1 cellular context compared by ENCODE assay signal in genomic region chr3:127590593-127591477, GRCh38.
TF ChIP-seq lines count a peak whose summit lies in the region.

Gene TPRA1 (minus strand): TSS chr3:127590733. CDS start chr3:127580146, 10,587 bp downstream.

TF ChIP-seq in GM12878, 131 proteins besides CTCF, POLR2A, EP300 and RAD21 (continued from another document and continues in another):
- TF ChIP-seq, protein P1, sequence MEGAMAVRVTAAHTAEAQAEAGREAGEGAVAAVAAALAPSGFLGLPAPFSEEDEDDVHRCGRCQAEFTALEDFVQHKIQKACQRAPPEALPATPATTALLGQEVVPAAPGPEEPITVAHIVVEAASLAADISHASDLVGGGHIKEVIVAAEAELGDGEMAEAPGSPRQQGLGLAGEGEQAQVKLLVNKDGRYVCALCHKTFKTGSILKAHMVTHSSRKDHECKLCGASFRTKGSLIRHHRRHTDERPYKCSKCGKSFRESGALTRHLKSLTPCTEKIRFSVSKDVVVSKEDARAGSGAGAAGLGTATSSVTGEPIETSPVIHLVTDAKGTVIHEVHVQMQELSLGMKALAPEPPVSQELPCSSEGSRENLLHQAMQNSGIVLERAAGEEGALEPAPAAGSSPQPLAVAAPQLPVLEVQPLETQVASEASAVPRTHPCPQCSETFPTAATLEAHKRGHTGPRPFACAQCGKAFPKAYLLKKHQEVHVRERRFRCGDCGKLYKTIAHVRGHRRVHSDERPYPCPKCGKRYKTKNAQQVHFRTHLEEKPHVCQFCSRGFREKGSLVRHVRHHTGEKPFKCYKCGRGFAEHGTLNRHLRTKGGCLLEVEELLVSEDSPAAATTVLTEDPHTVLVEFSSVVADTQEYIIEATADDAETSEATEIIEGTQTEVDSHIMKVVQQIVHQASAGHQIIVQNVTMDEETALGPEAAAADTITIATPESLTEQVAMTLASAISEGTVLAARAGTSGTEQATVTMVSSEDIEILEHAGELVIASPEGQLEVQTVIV (IDR thresholded peaks at IDR 0.05; ENCODE audit: borderline replicate concordance, partially characterized antibody): peak; percentile 97
- peak; percentile 94 for TF ChIP-seq BACH1 (IDR thresholded peaks at IDR 0.05; ENCODE audit: borderline replicate concordance)
- TF ChIP-seq ZBTB40 (IDR thresholded peaks at IDR 0.05; ENCODE audit: borderline replicate concordance): peak; percentile 46; the same call in 1 of the 2 replicates
- peak; percentile 86 for TF ChIP-seq DPF2 (IDR thresholded peaks at IDR 0.05)
- peak; percentile 32 for TF ChIP-seq E2F8 (IDR thresholded peaks at IDR 0.05; ENCODE audit: low read depth, partially characterized antibody)
- no peak for TF ChIP-seq SIX5 (IDR thresholded peaks at IDR 0.05; ENCODE audit: low read depth, low read length, severe bottlenecking)
- TF ChIP-seq MEF2B (IDR thresholded peaks at IDR 0.05; ENCODE audit: partially characterized antibody, poor library complexity, severe bottlenecking): no peak
- peak; percentile 50; the same call in 1 of the 2 replicates for TF ChIP-seq PAX5 (IDR thresholded peaks at IDR 0.05; ENCODE audit: borderline replicate concordance, low read depth, low read length)
- no peak for TF ChIP-seq ETV6 (conservative IDR thresholded peaks at IDR 0.05 in 1 of 2, IDR thresholded peaks at IDR 0.05 in 1 of 2; ENCODE audit: borderline replicate concordance in 1 of 2, low read depth in 1 of 2)
- peak; percentile 81 for TF ChIP-seq IKZF1 (conservative IDR thresholded peaks at IDR 0.05)
- peak; percentile 36; the same call in 1 of the 2 replicates for TF ChIP-seq POLR2AphosphoS2 (IDR thresholded peaks at IDR 0.05; ENCODE audit: low read depth, low read length)
- TF ChIP-seq YY1 (IDR thresholded peaks at IDR 0.05; ENCODE audit: low read depth, low read length): peak; percentile 73
- TF ChIP-seq, protein P2, sequence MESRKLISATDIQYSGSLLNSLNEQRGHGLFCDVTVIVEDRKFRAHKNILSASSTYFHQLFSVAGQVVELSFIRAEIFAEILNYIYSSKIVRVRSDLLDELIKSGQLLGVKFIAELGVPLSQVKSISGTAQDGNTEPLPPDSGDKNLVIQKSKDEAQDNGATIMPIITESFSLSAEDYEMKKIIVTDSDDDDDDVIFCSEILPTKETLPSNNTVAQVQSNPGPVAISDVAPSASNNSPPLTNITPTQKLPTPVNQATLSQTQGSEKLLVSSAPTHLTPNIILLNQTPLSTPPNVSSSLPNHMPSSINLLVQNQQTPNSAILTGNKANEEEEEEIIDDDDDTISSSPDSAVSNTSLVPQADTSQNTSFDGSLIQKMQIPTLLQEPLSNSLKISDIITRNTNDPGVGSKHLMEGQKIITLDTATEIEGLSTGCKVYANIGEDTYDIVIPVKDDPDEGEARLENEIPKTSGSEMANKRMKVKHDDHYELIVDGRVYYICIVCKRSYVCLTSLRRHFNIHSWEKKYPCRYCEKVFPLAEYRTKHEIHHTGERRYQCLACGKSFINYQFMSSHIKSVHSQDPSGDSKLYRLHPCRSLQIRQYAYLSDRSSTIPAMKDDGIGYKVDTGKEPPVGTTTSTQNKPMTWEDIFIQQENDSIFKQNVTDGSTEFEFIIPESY (IDR thresholded peaks at IDR 0.05): no peak
- TF ChIP-seq SMAD1 (IDR thresholded peaks at IDR 0.05; ENCODE audit: low read depth, partially characterized antibody): no peak
- TF ChIP-seq, protein P3, sequence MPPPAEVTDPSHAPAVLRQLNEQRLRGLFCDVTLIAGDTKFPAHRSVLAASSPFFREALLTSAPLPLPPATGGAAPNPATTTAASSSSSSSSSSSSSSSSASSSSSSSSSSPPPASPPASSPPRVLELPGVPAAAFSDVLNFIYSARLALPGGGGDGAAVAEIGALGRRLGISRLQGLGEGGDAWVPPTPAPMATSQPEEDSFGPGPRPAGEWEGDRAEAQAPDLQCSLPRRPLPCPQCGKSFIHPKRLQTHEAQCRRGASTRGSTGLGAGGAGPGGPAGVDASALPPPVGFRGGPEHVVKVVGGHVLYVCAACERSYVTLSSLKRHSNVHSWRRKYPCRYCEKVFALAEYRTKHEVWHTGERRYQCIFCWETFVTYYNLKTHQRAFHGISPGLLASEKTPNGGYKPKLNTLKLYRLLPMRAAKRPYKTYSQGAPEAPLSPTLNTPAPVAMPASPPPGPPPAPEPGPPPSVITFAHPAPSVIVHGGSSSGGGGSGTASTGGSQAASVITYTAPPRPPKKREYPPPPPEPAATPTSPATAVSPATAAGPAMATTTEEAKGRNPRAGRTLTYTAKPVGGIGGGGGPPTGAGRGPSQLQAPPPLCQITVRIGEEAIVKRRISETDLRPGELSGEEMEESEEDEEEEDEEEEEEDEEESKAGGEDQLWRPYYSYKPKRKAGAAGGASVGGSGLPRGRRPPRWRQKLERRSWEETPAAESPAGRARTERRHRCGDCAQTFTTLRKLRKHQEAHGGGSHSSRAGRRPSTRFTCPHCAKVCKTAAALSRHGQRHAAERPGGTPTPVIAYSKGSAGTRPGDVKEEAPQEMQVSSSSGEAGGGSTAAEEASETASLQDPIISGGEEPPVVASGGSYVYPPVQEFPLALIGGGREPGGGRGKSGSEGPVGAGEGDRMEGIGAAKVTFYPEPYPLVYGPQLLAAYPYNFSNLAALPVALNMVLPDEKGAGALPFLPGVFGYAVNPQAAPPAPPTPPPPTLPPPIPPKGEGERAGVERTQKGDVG (CRISPR knock-in tag; IDR thresholded peaks at IDR 0.05): no peak
- TF ChIP-seq TCF7 (IDR thresholded peaks at IDR 0.05; ENCODE audit: borderline replicate concordance): no peak
- peak; percentile 62 for TF ChIP-seq RUNX3 (IDR thresholded peaks at IDR 0.05; ENCODE audit: low read length)
- TF ChIP-seq TAF1 (IDR thresholded peaks at IDR 0.05; ENCODE audit: borderline replicate concordance, low read depth, low read length): peak; percentile 67; the same call in 1 of the 2 replicates
- TF ChIP-seq HDGF (IDR thresholded peaks at IDR 0.05): peak; percentile 48; the same call in 1 of the 2 replicates
- TF ChIP-seq ZBTB11 (CRISPR knock-in tag; IDR thresholded peaks at IDR 0.05): no peak
- TF ChIP-seq TCF12 (IDR thresholded peaks at IDR 0.05; ENCODE audit: low read depth, low read length): peak; percentile 94
- TF ChIP-seq SMARCA5 (IDR thresholded peaks at IDR 0.05): peak; percentile 87
- TF ChIP-seq, protein P4, sequence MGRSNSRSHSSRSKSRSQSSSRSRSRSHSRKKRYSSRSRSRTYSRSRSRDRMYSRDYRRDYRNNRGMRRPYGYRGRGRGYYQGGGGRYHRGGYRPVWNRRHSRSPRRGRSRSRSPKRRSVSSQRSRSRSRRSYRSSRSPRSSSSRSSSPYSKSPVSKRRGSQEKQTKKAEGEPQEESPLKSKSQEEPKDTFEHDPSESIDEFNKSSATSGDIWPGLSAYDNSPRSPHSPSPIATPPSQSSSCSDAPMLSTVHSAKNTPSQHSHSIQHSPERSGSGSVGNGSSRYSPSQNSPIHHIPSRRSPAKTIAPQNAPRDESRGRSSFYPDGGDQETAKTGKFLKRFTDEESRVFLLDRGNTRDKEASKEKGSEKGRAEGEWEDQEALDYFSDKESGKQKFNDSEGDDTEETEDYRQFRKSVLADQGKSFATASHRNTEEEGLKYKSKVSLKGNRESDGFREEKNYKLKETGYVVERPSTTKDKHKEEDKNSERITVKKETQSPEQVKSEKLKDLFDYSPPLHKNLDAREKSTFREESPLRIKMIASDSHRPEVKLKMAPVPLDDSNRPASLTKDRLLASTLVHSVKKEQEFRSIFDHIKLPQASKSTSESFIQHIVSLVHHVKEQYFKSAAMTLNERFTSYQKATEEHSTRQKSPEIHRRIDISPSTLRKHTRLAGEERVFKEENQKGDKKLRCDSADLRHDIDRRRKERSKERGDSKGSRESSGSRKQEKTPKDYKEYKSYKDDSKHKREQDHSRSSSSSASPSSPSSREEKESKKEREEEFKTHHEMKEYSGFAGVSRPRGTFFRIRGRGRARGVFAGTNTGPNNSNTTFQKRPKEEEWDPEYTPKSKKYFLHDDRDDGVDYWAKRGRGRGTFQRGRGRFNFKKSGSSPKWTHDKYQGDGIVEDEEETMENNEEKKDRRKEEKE (IDR thresholded peaks at IDR 0.05): no peak
- TF ChIP-seq ESRRA (IDR thresholded peaks at IDR 0.05; ENCODE audit: low read length): no peak
- TF ChIP-seq RELA (IDR thresholded peaks at IDR 0.05; ENCODE audit: borderline replicate concordance, partially characterized antibody): peak; percentile 58
- TF ChIP-seq JUND (IDR thresholded peaks at IDR 0.05; ENCODE audit: low read depth, low read length): no peak
- TF ChIP-seq CREM (IDR thresholded peaks at IDR 0.05; ENCODE audit: low read depth): peak; percentile 28
- TF ChIP-seq MTA2 (IDR thresholded peaks at IDR 0.05; ENCODE audit: low read depth): no peak
